18 cellular contexts compared by ENCODE assay signal in genomic region chr2:188089896-188090295, GRCh38.
A peak's percentile ranks its signal among the peaks of the same experiment; 100 is the strongest.
DNase-seq lines count a peak whose midpoint lies in the region; ATAC-seq and TF ChIP-seq lines count a peak whose summit lies in the region.
"Had no signal": no experiment of that assay in that cellular context is flagged by ENCODE, and none has a peak within 500 bp of the region (broad histone marks: within the 10 kb centered on the region; RNA-seq: fewer than 3 reads in every experiment).

No MANE protein-coding gene starts in this region.

- in situ Hi-C loops in brain microvascular endothelial cell (cut with HindIII; ENCODE audit: low pct_ligation_motif_present, low sequenced_read_pairs) (no loop called here), gastrocnemius medialis (cut with MboI; ENCODE audit: low sequenced_read_pairs in 4 of 4) (no loop called here)

- H3K9me3 ChIP-seq in gastrocnemius medialis (peaks cover 0 to 7% (median 0%) of the 10 kb centered on the region in 3 donors), prostate gland (no peaks in the 10 kb centered on the region)

- DNase-seq in ELR (ENCODE audit: low read depth): peak; percentile 51
- DNase-seq in NCI-H1105 (lab: John Stamatoyannopoulos, UW): peak; percentile 30
- DNase-seq in brain microvascular endothelial cell: peak; percentile 29
- peak; percentile 33 for DNase-seq in glomerular endothelial cell (ENCODE audit: extremely low read depth, low read depth, low spot score)
- no peak for DNase-seq in gastrocnemius medialis
- no peak for DNase-seq in prostate gland (ENCODE audit: low spot score)
- DNase-seq: activated CD4-positive, alpha-beta T cell treated with anti-CD3 and anti-CD28 coated beads, Interleukin-2, amount 10 ng/mL, durations not matched to agents 24 days and 14 days; activated CD8-positive, alpha-beta memory T cell treated with anti-CD3 and anti-CD28 coated beads, Interleukin-2, amount 50 U/mL, for 48 hours; activated gamma-delta T cell; left ventricle myocardium superior; NCI-H1092; NCI-H2171; occipital lobe; stimulated activated CD4-positive, alpha-beta T cell treated with anti-CD3 and anti-CD28 coated beads, Interleukin-4, amount 100 ng/mL, for 24 hours; T-cell had no signal

- H3K36me3 ChIP-seq in brain microvascular endothelial cell (replicated peaks): no peaks in the 10 kb centered on the region
- H3K36me3 ChIP-seq in gastrocnemius medialis: no peaks in the 10 kb centered on the region
- H3K36me3 ChIP-seq in prostate gland: no peaks in the 10 kb centered on the region

- H3K4me3 ChIP-seq in brain microvascular endothelial cell (ENCODE audit: low read depth, low read length) (no peak overlapping the region), gastrocnemius medialis (no peak overlapping the region), prostate gland (no peak overlapping the region)
- H3K4me3 ChIP-seq: smooth muscle cell had no signal

- no peak for TF ChIP-seq CTCF in brain microvascular endothelial cell (IDR thresholded peaks at IDR 0.05; ENCODE audit: low read depth, low read length, missing control alignments)
- no peak for TF ChIP-seq CTCF in gastrocnemius medialis (IDR thresholded peaks at IDR 0.05 in 4 of 5, conservative IDR thresholded peaks at IDR 0.05 in 1 of 5)
- TF ChIP-seq CTCF in prostate gland (IDR thresholded peaks at IDR 0.05): no peak

- ATAC-seq in gastrocnemius medialis (no peak), GM19463 (IDR thresholded peaks at IDR 0.05; ENCODE audit: unreplicated experiment) (no peak), GM21737 (IDR thresholded peaks at IDR 0.05; ENCODE audit: unreplicated experiment) (no peak)
- ATAC-seq: left ventricle myocardium superior, T-cell had no signal

- WGBS in prostate gland: 51% methylated on average over 2 of the region's 2 CpGs

- intact Hi-C loops in gastrocnemius medialis (cut with DNase I; ENCODE audit: low total_unique reads) (no loop called here), prostate gland (cut with DNase I) (loop anchor here (5.0 kb wide), 1 partner anchor 263 kb away; no protein-coding TSS in a partner anchor)

- TF ChIP-seq POLR2A in gastrocnemius medialis (IDR thresholded peaks at IDR 0.05) (no peak), prostate gland (IDR thresholded peaks at IDR 0.05) (no peak)

- H3K27ac ChIP-seq in brain microvascular endothelial cell (no peak overlapping the region), gastrocnemius medialis (no peak overlapping the region), prostate gland (no peak overlapping the region)

- no peaks in the 10 kb centered on the region for H3K27me3 ChIP-seq in brain microvascular endothelial cell (replicated peaks)
- H3K27me3 ChIP-seq in gastrocnemius medialis: no peaks in the 10 kb centered on the region
- no peaks in the 10 kb centered on the region for H3K27me3 ChIP-seq in prostate gland (replicated peaks; ENCODE audit: insufficient read depth)

- no peaks in the 10 kb centered on the region for H3K4me1 ChIP-seq in gastrocnemius medialis
- no peaks in the 10 kb centered on the region for H3K4me1 ChIP-seq in prostate gland (replicated peaks)

Comparison
In these comparisons a context has a peak if more than half of its experiments do, and no peak if none do; other contexts are left out.
1. DNase-seq: peak in ELR (single experiment), NCI-H1105 (single experiment), brain microvascular endothelial cell (single experiment) and glomerular endothelial cell (single experiment); none in gastrocnemius medialis (0 of 2) and prostate gland (single experiment).